In genomic region chr1:201299968-201300367, GRCh38 we compare ENCODE assay signal across 1 cellular context.
TF ChIP-seq lines count a peak whose summit lies in the region.

No MANE protein-coding gene starts in this region.

TF ChIP-seq in HEK293, 187 proteins besides CTCF, POLR2A, EP300 and RAD21 (continued from another document):
- TF ChIP-seq REST (tag by site-specific recombination; IDR thresholded peaks at IDR 0.05) (no peak), KLF1 (tag by site-specific recombination; IDR thresholded peaks at IDR 0.05) (peak; percentile 22; the same call in 1 of the 2 replicates), HOXC10 (CRISPR knock-in tag; IDR thresholded peaks at IDR 0.05) (no peak), ZNF24 (tag by site-specific recombination; IDR thresholded peaks at IDR 0.05) (no peak), ZNF580 (tag by site-specific recombination; IDR thresholded peaks at IDR 0.05) (no peak), ZNF184 (tag by site-specific recombination; IDR thresholded peaks at IDR 0.05) (no peak), ZNF707 (tag by site-specific recombination; IDR thresholded peaks at IDR 0.05) (no peak), ZBTB8A (tag by site-specific recombination; IDR thresholded peaks at IDR 0.05) (no peak), ZNF341 (tag by site-specific recombination; IDR thresholded peaks at IDR 0.05; ENCODE audit: low read depth) (no peak), ZBTB26 (tag by site-specific recombination; optimal IDR thresholded peaks at IDR 0.05) (no peak), EGR2 (tag by site-specific recombination; IDR thresholded peaks at IDR 0.05; ENCODE audit: low read depth) (no peak), PRDM10 (tag by site-specific recombination; IDR thresholded peaks at IDR 0.05) (peak; percentile 57)
- TF ChIP-seq, protein P1, sequence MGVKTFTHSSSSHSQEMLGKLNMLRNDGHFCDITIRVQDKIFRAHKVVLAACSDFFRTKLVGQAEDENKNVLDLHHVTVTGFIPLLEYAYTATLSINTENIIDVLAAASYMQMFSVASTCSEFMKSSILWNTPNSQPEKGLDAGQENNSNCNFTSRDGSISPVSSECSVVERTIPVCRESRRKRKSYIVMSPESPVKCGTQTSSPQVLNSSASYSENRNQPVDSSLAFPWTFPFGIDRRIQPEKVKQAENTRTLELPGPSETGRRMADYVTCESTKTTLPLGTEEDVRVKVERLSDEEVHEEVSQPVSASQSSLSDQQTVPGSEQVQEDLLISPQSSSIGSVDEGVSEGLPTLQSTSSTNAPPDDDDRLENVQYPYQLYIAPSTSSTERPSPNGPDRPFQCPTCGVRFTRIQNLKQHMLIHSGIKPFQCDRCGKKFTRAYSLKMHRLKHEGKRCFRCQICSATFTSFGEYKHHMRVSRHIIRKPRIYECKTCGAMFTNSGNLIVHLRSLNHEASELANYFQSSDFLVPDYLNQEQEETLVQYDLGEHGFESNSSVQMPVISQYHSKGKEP (tag by site-specific recombination; IDR thresholded peaks at IDR 0.05), result no peak
